1 cellular context compared by ENCODE assay signal in the genomic region with DNA sequence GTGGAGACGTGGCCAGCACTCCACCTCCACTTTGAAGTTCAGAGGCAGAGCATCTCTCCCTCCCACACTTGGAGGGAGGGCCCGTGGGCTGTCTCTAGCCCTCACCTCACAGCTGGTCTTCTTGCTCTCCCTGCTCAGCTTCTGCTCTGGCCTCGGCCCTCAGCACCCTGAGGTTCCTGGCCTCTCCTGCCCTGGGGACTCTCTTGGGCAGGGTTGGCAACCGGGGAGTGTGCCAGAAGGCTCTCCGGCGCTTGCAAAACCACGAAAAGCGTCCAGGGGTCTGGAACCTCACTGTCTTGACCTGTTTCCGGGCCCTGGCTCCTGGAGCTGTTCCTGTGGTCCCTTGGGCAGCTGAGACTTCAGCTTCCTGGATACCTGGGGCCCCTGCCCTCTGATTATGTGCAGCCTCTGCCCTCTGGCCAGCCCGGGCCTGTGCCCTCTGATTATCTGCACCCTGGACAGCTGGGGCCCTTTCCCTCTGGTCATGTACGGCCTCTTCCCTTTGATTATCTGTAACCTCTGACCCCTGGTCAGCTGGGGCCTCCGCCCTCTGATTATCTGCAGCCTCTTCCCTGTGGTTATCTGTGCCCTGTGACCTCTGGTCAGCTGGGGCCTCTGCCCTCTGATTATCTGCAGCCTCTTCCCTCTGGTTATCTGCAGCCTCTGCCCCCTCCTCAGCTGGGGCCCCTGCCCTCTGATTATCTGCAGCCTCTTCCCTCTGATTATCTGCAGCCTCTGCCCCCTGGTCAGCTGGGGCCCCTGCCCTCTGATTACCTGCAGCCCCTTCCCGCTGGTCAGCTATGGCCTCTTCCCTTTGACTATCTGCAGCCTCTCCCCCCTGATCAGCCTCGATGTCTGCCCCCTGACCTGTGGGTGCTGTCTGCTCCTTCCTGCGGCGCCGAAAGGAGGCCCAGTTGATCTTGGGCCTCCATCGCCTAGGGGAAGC.
A peak's percentile ranks its signal among the peaks of the same experiment; 100 is the strongest.
TF ChIP-seq lines count a peak whose summit lies in the region.

No MANE protein-coding gene starts in this region.

TF ChIP-seq in K562, 482 proteins besides CTCF, POLR2A, EP300 and RAD21 (continued from another document and continues in another):
- TF ChIP-seq MGA (IDR thresholded peaks at IDR 0.05) = no peak
- no peak for TF ChIP-seq DEAF1 (CRISPR knock-in tag; IDR thresholded peaks at IDR 0.05)
- no peak for TF ChIP-seq GABPB2 (CRISPR knock-in tag; conservative IDR thresholded peaks at IDR 0.05)
- no peak for TF ChIP-seq POU5F1 (IDR thresholded peaks at IDR 0.05; ENCODE audit: borderline replicate concordance, low read depth, low read length, partially characterized antibody)
- no peak for TF ChIP-seq E2F3 (CRISPR knock-in tag; IDR thresholded peaks at IDR 0.05)
- TF ChIP-seq, protein P1, sequence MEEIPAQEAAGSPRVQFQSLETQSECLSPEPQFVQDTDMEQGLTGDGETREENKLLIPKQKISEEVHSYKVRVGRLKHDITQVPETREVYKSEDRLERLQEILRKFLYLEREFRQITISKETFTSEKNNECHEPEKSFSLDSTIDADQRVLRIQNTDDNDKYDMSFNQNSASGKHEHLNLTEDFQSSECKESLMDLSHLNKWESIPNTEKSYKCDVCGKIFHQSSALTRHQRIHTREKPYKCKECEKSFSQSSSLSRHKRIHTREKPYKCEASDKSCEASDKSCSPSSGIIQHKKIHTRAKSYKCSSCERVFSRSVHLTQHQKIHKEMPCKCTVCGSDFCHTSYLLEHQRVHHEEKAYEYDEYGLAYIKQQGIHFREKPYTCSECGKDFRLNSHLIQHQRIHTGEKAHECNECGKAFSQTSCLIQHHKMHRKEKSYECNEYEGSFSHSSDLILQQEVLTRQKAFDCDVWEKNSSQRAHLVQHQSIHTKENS (CRISPR knock-in tag; IDR thresholded peaks at IDR 0.05) = no peak
- TF ChIP-seq, protein P2, sequence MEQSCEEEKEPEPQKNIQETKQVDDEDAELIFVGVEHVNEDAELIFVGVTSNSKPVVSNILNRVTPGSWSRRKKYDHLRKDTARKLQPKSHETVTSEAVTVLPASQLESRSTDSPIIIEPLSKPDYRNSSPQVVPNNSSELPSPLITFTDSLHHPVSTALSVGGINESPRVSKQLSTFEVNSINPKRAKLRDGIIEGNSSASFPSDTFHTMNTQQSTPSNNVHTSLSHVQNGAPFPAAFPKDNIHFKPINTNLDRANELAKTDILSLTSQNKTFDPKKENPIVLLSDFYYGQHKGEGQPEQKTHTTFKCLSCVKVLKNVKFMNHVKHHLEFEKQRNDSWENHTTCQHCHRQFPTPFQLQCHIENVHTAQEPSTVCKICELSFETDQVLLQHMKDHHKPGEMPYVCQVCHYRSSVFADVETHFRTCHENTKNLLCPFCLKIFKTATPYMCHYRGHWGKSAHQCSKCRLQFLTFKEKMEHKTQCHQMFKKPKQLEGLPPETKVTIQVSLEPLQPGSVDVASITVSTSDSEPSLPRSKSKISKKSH (CRISPR knock-in tag; IDR thresholded peaks at IDR 0.05) = no peak
- TF ChIP-seq CAMTA2 (CRISPR knock-in tag; conservative IDR thresholded peaks at IDR 0.05) = no peak
- TF ChIP-seq CREM (IDR thresholded peaks at IDR 0.05; ENCODE audit: low read depth) = 0 out of 2 replicates have a peak, but pooled peaks have one; percentile 16
- TF ChIP-seq SUPT5H (IDR thresholded peaks at IDR 0.05) = no peak
- no peak for TF ChIP-seq ZNF408 (CRISPR knock-in tag; IDR thresholded peaks at IDR 0.05; ENCODE audit: low read depth)
- TF ChIP-seq E2F5 (CRISPR knock-in tag; IDR thresholded peaks at IDR 0.05) = no peak
- TF ChIP-seq JUN (IDR thresholded peaks at IDR 0.05; ENCODE audit: borderline replicate concordance, low read depth, low read length) = no peak
- TF ChIP-seq JUN (CRISPR knock-in tag; IDR thresholded peaks at IDR 0.05; ENCODE audit: borderline replicate concordance) = no peak
- no peak for TF ChIP-seq HES1 (IDR thresholded peaks at IDR 0.05; ENCODE audit: low read depth)
- no peak for TF ChIP-seq STAG1 (CRISPR knock-in tag; IDR thresholded peaks at IDR 0.05; ENCODE audit: borderline replicate concordance)
- TF ChIP-seq TAF7 (tag; IDR thresholded peaks at IDR 0.05) = no peak
- TF ChIP-seq MBD1 (CRISPR knock-in tag; IDR thresholded peaks at IDR 0.05) = no peak
- no peak for TF ChIP-seq POLR2AphosphoS5 (IDR thresholded peaks at IDR 0.05; ENCODE audit: control insufficient read depth, insufficient read depth, low read depth, low read length)
- no peak for TF ChIP-seq TGIF2 (CRISPR knock-in tag; IDR thresholded peaks at IDR 0.05)
- TF ChIP-seq HDGF (IDR thresholded peaks at IDR 0.05) = no peak
- no peak for TF ChIP-seq DLX4 (CRISPR knock-in tag; IDR thresholded peaks at IDR 0.05)
- no peak for TF ChIP-seq XRCC3 (IDR thresholded peaks at IDR 0.05)
- 0 out of 2 replicates have a peak, but pooled peaks have one; percentile 28 for TF ChIP-seq NR2F6 (CRISPR knock-in tag; IDR thresholded peaks at IDR 0.05)
- no peak for TF ChIP-seq FOXP4 (CRISPR knock-in tag; IDR thresholded peaks at IDR 0.05; ENCODE audit: borderline replicate concordance)
- TF ChIP-seq TRIM28 (IDR thresholded peaks at IDR 0.05) = no peak
- TF ChIP-seq CSDE1 (IDR thresholded peaks at IDR 0.05) = no peak
- TF ChIP-seq BRF1 (IDR thresholded peaks at IDR 0.05; ENCODE audit: borderline replicate concordance, extremely low read depth, insufficient read length) = no peak
- no peak for TF ChIP-seq TAF15 (IDR thresholded peaks at IDR 0.05; ENCODE audit: low read depth, low read length)
- TF ChIP-seq FOS (IDR thresholded peaks at IDR 0.05; ENCODE audit: extremely low read depth, insufficient read length) = no peak
